In the genomic region with DNA sequence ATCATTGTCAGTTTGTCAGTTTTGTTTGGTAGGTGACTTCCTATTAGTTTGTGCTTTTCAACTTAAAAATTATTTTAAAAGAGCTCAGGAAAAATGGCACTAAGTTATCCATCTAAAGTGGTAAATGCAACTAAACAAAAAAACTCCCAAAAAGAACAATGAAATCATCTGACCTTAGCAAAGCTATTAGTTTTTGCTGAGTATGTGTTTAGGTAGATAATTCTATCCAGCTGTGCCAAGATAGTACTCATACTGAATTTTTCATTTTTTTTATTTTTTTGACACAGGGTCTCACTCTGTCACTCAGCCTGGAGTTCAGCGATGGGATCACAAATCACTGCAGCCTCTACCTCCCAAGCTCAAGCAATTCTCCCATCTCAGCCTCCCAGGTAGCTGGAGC, we compare ENCODE assay signal across 1 cellular context.
TF ChIP-seq lines count a peak whose summit lies in the region.

No MANE protein-coding gene starts in this region.

TF ChIP-seq in HepG2, 621 proteins besides CTCF, POLR2A, EP300 and RAD21 (continued from another document):
- no peak for TF ChIP-seq E2F1 (CRISPR knock-in tag; IDR thresholded peaks at IDR 0.05)
TF ChIP-seq in HepG2: peak in this region for 3.
